18 cellular contexts compared by ENCODE assay signal in genomic region chr15:47431501-47431900, GRCh38.
A peak's percentile ranks its signal among the peaks of the same experiment; 100 is the strongest.
DNase-seq lines count a peak whose midpoint lies in the region; ATAC-seq and TF ChIP-seq lines count a peak whose summit lies in the region.
"Had no signal": no experiment of that assay in that cellular context is flagged by ENCODE, and none has a peak within 500 bp of the region (broad histone marks: within the 10 kb centered on the region; RNA-seq: fewer than 3 reads in every experiment).

No MANE protein-coding gene starts in this region.

- intact Hi-C loops in Caco-2 (cut with micrococcal nuclease; ENCODE audit: unreplicated experiment), result no loop called here

- no peaks in the 10 kb centered on the region for H3K27me3 Mint-ChIP-seq in Caco-2 (ENCODE audit: insufficient read depth, unreplicated experiment)
- H3K27me3 Mint-ChIP-seq: activated CD4-positive, alpha-beta memory T cell treated with anti-CD3 and anti-CD28 coated beads, Interleukin-2, amount 10 ng/mL, durations not matched to agents 7 days and 5 days; dendritic cell treated with granulocyte-macrophage colony-stimulating factor and Interleukin-4, amounts not matched to agents 40 ng/mL and 50 ng/mL, for 4 days had no signal

- H3K4me3 ChIP-seq in skeletal muscle cell (ENCODE audit: low read depth, low read length), result no peak overlapping the region
- H3K4me3 ChIP-seq in Caco-2 (ENCODE audit: low read depth, low read length), result no peak overlapping the region
- H3K4me3 ChIP-seq: GM12878 had no signal

- POLR2A ChIA-PET in Caco-2 (lab: Charles Lee), result no interaction called here

- H3K4me1 ChIP-seq in Caco-2, result no peaks in the 10 kb centered on the region

- no peaks in the 10 kb centered on the region for H3K27me3 ChIP-seq in Caco-2 (replicated peaks; ENCODE audit: control insufficient read depth, insufficient read depth, low read length)

- H3K4me1 Mint-ChIP-seq in Caco-2 (ENCODE audit: low read depth, unreplicated experiment), result no peaks in the 10 kb centered on the region
- H3K4me1 Mint-ChIP-seq: activated CD4-positive, alpha-beta memory T cell treated with anti-CD3 and anti-CD28 coated beads, Interleukin-2, amount 10 ng/mL, durations not matched to agents 7 days and 5 days; natural killer cell had no signal

- H3K36me3 Mint-ChIP-seq in Caco-2 (ENCODE audit: insufficient read depth, unreplicated experiment), result no peaks in the 10 kb centered on the region
- H3K36me3 Mint-ChIP-seq: natural killer cell had no signal

- BruUV-seq in Caco-2 (replicated peaks; lab: Mats Ljungman, UMichigan), result no TSS peak

- no peaks in the 10 kb centered on the region for H3K9me3 Mint-ChIP-seq in Caco-2 (ENCODE audit: unreplicated experiment)
- H3K9me3 Mint-ChIP-seq: activated CD4-positive, alpha-beta memory T cell treated with anti-CD3 and anti-CD28 coated beads, Interleukin-2, amount 10 ng/mL, durations not matched to agents 7 days and 5 days; dendritic cell treated with granulocyte-macrophage colony-stimulating factor and Interleukin-4, amounts not matched to agents 40 ng/mL and 50 ng/mL, for 4 days had no signal

- DNase-seq in EH (ENCODE audit: low read depth), result peak; percentile 95
- peak; percentile 69 for DNase-seq in RPMI7951 (ENCODE audit: low read depth)
- DNase-seq in fibroblast of peridontal ligament (ENCODE audit: extremely low read depth), result peak; percentile 93
- peak; percentile 67 for DNase-seq in skeletal muscle cell (ENCODE audit: low read depth)
- DNase-seq in stimulated activated naive CD8-positive, alpha-beta T cell treated with anti-CD3 and anti-CD28 coated beads, Interleukin-15, Interleukin-2, amounts not matched to agents 100 U/mL and 50 U/mL, for 24 hours, result no peak
- no peak for DNase-seq in NCI-H1694 (lab: John Stamatoyannopoulos, UW)
- no peak for DNase-seq in Caco-2
- DNase-seq: activated CD4-positive, alpha-beta memory T cell treated with anti-CD3 and anti-CD28 coated beads, Interleukin-2, amount 10 ng/mL, durations not matched to agents 7 days and 5 days; DMS79 treated with DMSO at 0.1 percent for 48 hours; H7; natural killer cell; NCI-H2029 treated with DMSO at 0.1 percent for 48 hours; NCI-H748 treated with DMSO at 0.1 percent for 48 hours; substantia nigra had no signal

- H3K9me3 ChIP-seq in Caco-2, result no peaks in the 10 kb centered on the region

- ATAC-seq in stimulated activated naive CD8-positive, alpha-beta T cell treated with anti-CD3 and anti-CD28 coated beads, Interleukin-15, Interleukin-2, amounts not matched to agents 100 U/mL and 50 U/mL, for 24 hours, result no peak
- ATAC-seq: esophagus mucosa, GM12878, natural killer cell, Panc1 had no signal

- H3K4me3 Mint-ChIP-seq in Caco-2 (ENCODE audit: unreplicated experiment), result no peak overlapping the region
- H3K4me3 Mint-ChIP-seq: activated CD4-positive, alpha-beta memory T cell treated with anti-CD3 and anti-CD28 coated beads, Interleukin-2, amount 10 ng/mL, durations not matched to agents 7 days and 5 days; dendritic cell treated with granulocyte-macrophage colony-stimulating factor and Interleukin-4, amounts not matched to agents 40 ng/mL and 50 ng/mL, for 4 days; natural killer cell had no signal

- H3K36me3 ChIP-seq in Caco-2 (ENCODE audit: control insufficient read depth, insufficient read depth, low read length), result no peaks in the 10 kb centered on the region

- TF ChIP-seq CTCF in Caco-2 (IDR thresholded peaks at IDR 0.05; ENCODE audit: insufficient read depth in 1 of 2, low read depth in 1 of 2, low read length in 1 of 2, severe bottlenecking in 1 of 2, unreplicated experiment in 1 of 2), result no peak

- H3K27ac Mint-ChIP-seq in Caco-2 (ENCODE audit: unreplicated experiment), result no peak overlapping the region
- H3K27ac Mint-ChIP-seq: activated CD4-positive, alpha-beta memory T cell treated with anti-CD3 and anti-CD28 coated beads, Interleukin-2, amount 10 ng/mL, durations not matched to agents 7 days and 5 days; dendritic cell treated with granulocyte-macrophage colony-stimulating factor and Interleukin-4, amounts not matched to agents 40 ng/mL and 50 ng/mL, for 4 days; natural killer cell had no signal

- CTCF ChIA-PET in Caco-2 (lab: Charles Lee), result no interaction called here

Comparison
In these comparisons a context has a peak if more than half of its experiments do, and no peak if none do; other contexts are left out.
1. DNase-seq: peak in EH (single experiment), RPMI7951 (single experiment), fibroblast of peridontal ligament (single experiment) and skeletal muscle cell (single experiment); none in stimulated activated naive CD8-positive, alpha-beta T cell treated with anti-CD3 and anti-CD28 coated beads, Interleukin-15, Interleukin-2, amounts not matched to agents 100 U/mL and 50 U/mL, for 24 hours (single experiment), NCI-H1694 (single experiment) and Caco-2 (0 of 2).